Comparison of ENCODE assay signal across 8 cellular contexts in genomic region chr3:47381317-47382157, GRCh38. TPM values are rescaled to one million over a fixed set of nuclear protein-coding genes. Genes with fewer than 3 reads are reported as not detected.
DNase-seq lines count a peak whose midpoint lies in the region; ATAC-seq, FAIRE-seq and TF ChIP-seq lines count a peak whose summit lies in the region.

No MANE protein-coding gene starts in this region.

- H3K4me3 Mint-ChIP-seq in natural killer cell treated with Interleukin-12 subunit alpha and Interleukin-12 subunit beta and Interleukin-15 and Interleukin-18, amount 100 ng/mL, for 72 hours = peak overlapping the region; percentile 99

- peak overlapping the region; percentile 96 for H3K4me3 ChIP-seq in fibroblast of mammary gland (ENCODE audit: control insufficient read depth, low read depth, low read length)

- peak; percentile 66 for ATAC-seq in GM21381 (IDR thresholded peaks at IDR 0.05; ENCODE audit: unreplicated experiment)
- ATAC-seq in natural killer cell treated with Interleukin-12 subunit alpha and Interleukin-12 subunit beta and Interleukin-15 and Interleukin-18, amount 100 ng/mL, for 72 hours = peak; percentile 88 to 90

- DNase-seq in DMS114 treated with DMSO at 0.1 percent for 48 hours (lab: John Stamatoyannopoulos, UW; ENCODE audit: unreplicated experiment) = peak; percentile 66
- DNase-seq in HT1080 (ENCODE audit: low read depth) = peak; percentile 88
- DNase-seq in RCC 7860 (ENCODE audit: low spot score) = peak; percentile 73
- DNase-seq in activated T-helper 1 cell treated with anti-CD3 and anti-CD28 coated beads, Interleukin-2, amount 50 U/mL, for 16 hours (ENCODE audit: low read depth in 1 of 2, low spot score in 1 of 2) = peak; percentile 17 to 54
- peak; percentile 84 for DNase-seq in fibroblast of mammary gland (ENCODE audit: low read depth)
- DNase-seq in natural killer cell treated with Interleukin-12 subunit alpha and Interleukin-12 subunit beta and Interleukin-15 and Interleukin-18, amount 100 ng/mL, for 72 hours (ENCODE audit: low spot score) = peak; percentile 95
- peak; percentile 65 for DNase-seq in stimulated activated naive CD4-positive, alpha-beta T cell treated with Interleukin-2 at 50 U/mL for 16 hours (lab: John Stamatoyannopoulos, UW)

- FAIRE-seq in RCC 7860 (lab: Jason Lieb, UNC) = no peak

- TF ChIP-seq CTCF in fibroblast of mammary gland (conservative IDR thresholded peaks at IDR 0.05; ENCODE audit: control insufficient read depth, insufficient read depth, low read depth, low read length) = no peak

- H3K36me3 Mint-ChIP-seq in natural killer cell treated with Interleukin-12 subunit alpha and Interleukin-12 subunit beta and Interleukin-15 and Interleukin-18, amount 100 ng/mL, for 72 hours = peaks cover 9% of the 10 kb centered on the region

- peaks cover 38 to 44% of the 10 kb centered on the region in 2 donors for H3K4me1 Mint-ChIP-seq in natural killer cell treated with Interleukin-12 subunit alpha and Interleukin-12 subunit beta and Interleukin-15 and Interleukin-18, amount 100 ng/mL, for 72 hours (ENCODE audit: low read depth in 2 of 2)

- no peaks in the 10 kb centered on the region for H3K27me3 Mint-ChIP-seq in natural killer cell treated with Interleukin-12 subunit alpha and Interleukin-12 subunit beta and Interleukin-15 and Interleukin-18, amount 100 ng/mL, for 72 hours

- H3K27ac Mint-ChIP-seq in natural killer cell treated with Interleukin-12 subunit alpha and Interleukin-12 subunit beta and Interleukin-15 and Interleukin-18, amount 100 ng/mL, for 72 hours = peak overlapping the region; percentile 98 to 99

- H3K9me3 Mint-ChIP-seq in natural killer cell treated with Interleukin-12 subunit alpha and Interleukin-12 subunit beta and Interleukin-15 and Interleukin-18, amount 100 ng/mL, for 72 hours = no peaks in the 10 kb centered on the region

RNA-seq across cellular contexts. Expression of gene PTPN23, which starts 0.7 kb away (rescaled TPM):
- 10.0 and 16.3 TPM in 2 replicates for total RNA-seq in HT1080 (2014; rRNA removed; shearing (Covaris generic))
- 25.1 and 26.3 TPM in 2 replicates for polyA plus RNA-seq in HT1080 (2015; cell fraction: cytosol; rRNA removed)
- polyA plus RNA-seq in HT1080 (2015; cell fraction: nucleus; rRNA removed) = 70.1 and 78.8 TPM in 2 replicates
- total RNA-seq in natural killer cell treated with Interleukin-12 subunit alpha and Interleukin-12 subunit beta and Interleukin-15 and Interleukin-18, amount 100 ng/mL, for 72 hours = 10 to 100 TPM; 30.5 to 45.3 TPM

Comparison
In these comparisons a context has a peak if more than half of its experiments do, and no peak if none do; other contexts are left out.
1. Peak in every context shown above with its lines: DNase-seq, ATAC-seq and H3K4me3 ChIP-seq.
2. DNase-seq: peak in every context shown above with its lines; median percentile 95 in natural killer cell treated with Interleukin-12 subunit alpha and Interleukin-12 subunit beta and Interleukin-15 and Interleukin-18, amount 100 ng/mL, for 72 hours; 88 in HT1080; 84 in fibroblast of mammary gland; 73 in RCC 7860; 66 in DMS114 treated with DMSO at 0.1 percent for 48 hours; 65 in stimulated activated naive CD4-positive, alpha-beta T cell treated with Interleukin-2 at 50 U/mL for 16 hours; 36 in activated T-helper 1 cell treated with anti-CD3 and anti-CD28 coated beads, Interleukin-2, amount 50 U/mL, for 16 hours.